ENCODE assay signal across 13 cellular contexts in genomic region chr16:81601601-81602251, GRCh38.
DNase-seq lines count a peak whose midpoint lies in the region; ATAC-seq, FAIRE-seq and TF ChIP-seq lines count a peak whose summit lies in the region.
"Had no signal": no experiment of that assay in that cellular context is flagged by ENCODE, and none has a peak within 500 bp of the region (broad histone marks: within the 10 kb centered on the region; RNA-seq: fewer than 3 reads in every experiment).

No MANE protein-coding gene starts in this region.

- intact Hi-C loops in kidney (cut with DNase I), result no loop called here

- no peaks in the 10 kb centered on the region for H3K9me3 ChIP-seq in kidney (ENCODE audit: control insufficient read depth in 1 of 2, low read length in 2 of 2)
- no peaks in the 10 kb centered on the region for H3K9me3 ChIP-seq in smooth muscle cell (replicated peaks; ENCODE audit: low read depth)
- H3K9me3 ChIP-seq: heart right ventricle had no signal

- H3K27me3 ChIP-seq in smooth muscle cell (ENCODE audit: low read depth), result no peaks in the 10 kb centered on the region
- H3K27me3 ChIP-seq: heart right ventricle had no signal

- H3K9ac ChIP-seq in kidney (ENCODE audit: low read length in 2 of 2) (no peak overlapping the region), smooth muscle cell (ENCODE audit: low read depth) (peak overlapping the region; percentile 84)

- no peak overlapping the region for H3K4me3 ChIP-seq in astrocyte of the spinal cord (ENCODE audit: low read depth, low read length)
- H3K4me3 ChIP-seq in kidney (ENCODE audit: low read length in 2 of 2), result no peak overlapping the region
- H3K4me3 ChIP-seq in smooth muscle cell, result no peak overlapping the region
- H3K4me3 ChIP-seq: heart right ventricle had no signal

- H2AFZ ChIP-seq in smooth muscle cell (ENCODE audit: low read depth), result no peak overlapping the region

- peaks cover 11% of the 10 kb centered on the region for H3F3A ChIP-seq in smooth muscle cell (ENCODE audit: low read depth)

- H3K27ac ChIP-seq in kidney (ENCODE audit: low read depth in 2 of 2, low read length in 2 of 2) (peak overlapping the region in 1 of 2 donors; percentile 55), smooth muscle cell (ENCODE audit: low read depth) (peak overlapping the region; percentile 94)

- peak; percentile 50 to 77 for DNase-seq in NCI-H2081 (lab: John Stamatoyannopoulos, UW)
- DNase-seq in astrocyte of the spinal cord (ENCODE audit: low read depth, low spot score), result peak; percentile 28
- DNase-seq in kidney, result peak; percentile 39
- DNase-seq in smooth muscle cell (lab: John Stamatoyannopoulos, UW; ENCODE audit: unreplicated experiment), result no peak
- no peak for DNase-seq in HPDE6-E6E7 (ENCODE audit: extremely low spot score)
- no peak for DNase-seq in middle frontal gyrus (ENCODE audit: extremely low spot score, low spot score)
- DNase-seq: activated CD4-positive, alpha-beta T cell treated with anti-CD3 and anti-CD28 coated beads for 48 hours; activated gamma-delta T cell treated with Interleukin-2 at 50 U/mL for 16 hours; heart right ventricle; NCI-H1048; T-helper 1 cell had no signal

- 85% methylated on average over 16 of the region's 16 CpGs for WGBS in smooth muscle cell (ENCODE audit: low lambda C conversion rate)

- H3K36me3 ChIP-seq in kidney (ENCODE audit: control insufficient read depth in 1 of 2, insufficient read depth in 2 of 2, low read length in 2 of 2) (no peaks in the 10 kb centered on the region), smooth muscle cell (ENCODE audit: low read depth) (no peaks in the 10 kb centered on the region)
- H3K36me3 ChIP-seq: heart right ventricle had no signal

- in situ Hi-C loops in astrocyte of the spinal cord (cut with HindIII; ENCODE audit: low sequenced_read_pairs), result no loop called here

- H3K79me2 ChIP-seq in smooth muscle cell (ENCODE audit: low read depth), result peaks cover 57% of the 10 kb centered on the region

- no peak for FAIRE-seq in kidney (lab: Jason Lieb, UNC)

- ATAC-seq in GM18907 (IDR thresholded peaks at IDR 0.05; ENCODE audit: unreplicated experiment) (no peak), GM18517 (IDR thresholded peaks at IDR 0.05; ENCODE audit: unreplicated experiment) (no peak)

- H3K4me2 ChIP-seq in smooth muscle cell, result peak overlapping the region; percentile 50

- no peak for TF ChIP-seq CTCF in astrocyte of the spinal cord (IDR thresholded peaks at IDR 0.05; ENCODE audit: low read depth, low read length)
- no peak for TF ChIP-seq CTCF in kidney (IDR thresholded peaks at IDR 0.05; ENCODE audit: borderline replicate concordance, extremely low read depth, insufficient read depth)
- no peak for TF ChIP-seq CTCF in smooth muscle cell (IDR thresholded peaks at IDR 0.05; ENCODE audit: borderline replicate concordance, insufficient read depth, poor library complexity, severe bottlenecking)

- H3K4me1 ChIP-seq in kidney (ENCODE audit: control insufficient read depth in 1 of 2, insufficient read depth in 1 of 2, low read depth in 1 of 2, low read length in 2 of 2), result peaks cover 16 to 17% of the 10 kb centered on the region in 2 donors
- H3K4me1 ChIP-seq in smooth muscle cell (ENCODE audit: low read depth), result peaks cover 11% of the 10 kb centered on the region

- peaks cover 90% of the 10 kb centered on the region for H4K20me1 ChIP-seq in smooth muscle cell (ENCODE audit: low read depth)

Comparison
In these comparisons a context has a peak if more than half of its experiments do, and no peak if none do; other contexts are left out.
1. DNase-seq: peak in NCI-H2081 (2 of 2), astrocyte of the spinal cord (single experiment) and kidney (single experiment); none in smooth muscle cell (single experiment), HPDE6-E6E7 (single experiment) and middle frontal gyrus (single experiment).